24 cellular contexts compared by ENCODE assay signal in genomic region chr1:236155841-236156503, GRCh38. TPM values are rescaled to one million over a fixed set of nuclear protein-coding genes. Genes with fewer than 3 reads are reported as not detected.
DNase-seq lines count a peak whose midpoint lies in the region; ATAC-seq and TF ChIP-seq lines count a peak whose summit lies in the region.
"Had no signal": no experiment of that assay in that cellular context is flagged by ENCODE, and none has a peak within 500 bp of the region (broad histone marks: within the 10 kb centered on the region; RNA-seq: fewer than 3 reads in every experiment).

No MANE protein-coding gene starts in this region.

- H3K4me3 ChIP-seq in OCI-LY1 (ENCODE audit: low read depth, low read length, poor library complexity, severe bottlenecking), result peak overlapping the region; percentile 38
- H3K4me3 ChIP-seq: heart right ventricle, psoas muscle had no signal

- H3K4me1 ChIP-seq in OCI-LY1 (ENCODE audit: insufficient read depth, low read length, severe bottlenecking), result peaks cover 58% of the 10 kb centered on the region
- H3K4me1 ChIP-seq: psoas muscle had no signal

- peaks cover 5% of the 10 kb centered on the region for H3K27me3 Mint-ChIP-seq in activated CD8-positive, alpha-beta memory T cell treated with anti-CD3 and anti-CD28 coated beads, Interleukin-2, amount 10 ng/mL, durations not matched to agents 7 days and 5 days
- H3K27me3 Mint-ChIP-seq in effector memory CD8-positive, alpha-beta T cell, result no peaks in the 10 kb centered on the region
- peaks cover 0 to 7% of the 10 kb centered on the region in 2 donors for H3K27me3 Mint-ChIP-seq in stimulated activated naive B cell treated with anti-CD40 and anti-IgM and Interleukin-4, amounts not matched to agents 10 μg/mL and 1 μg/mL and 100 μg/mL, for 72 hours
- H3K27me3 Mint-ChIP-seq: activated CD4-positive, alpha-beta memory T cell treated with anti-CD3 and anti-CD28 coated beads for 36 hours; activated naive CD8-positive, alpha-beta T cell treated with anti-CD3 and anti-CD28 coated beads, Interleukin-2, amount 50 U/mL, for 24 hours had no signal

- no peaks in the 10 kb centered on the region for H4K20me1 ChIP-seq in OCI-LY1 (ENCODE audit: insufficient read depth, low read length)

- H3K4me3 Mint-ChIP-seq in activated CD8-positive, alpha-beta memory T cell treated with anti-CD3 and anti-CD28 coated beads, Interleukin-2, amount 10 ng/mL, durations not matched to agents 7 days and 5 days, result peak overlapping the region; percentile 53
- peak overlapping the region; percentile 67 to 72 for H3K4me3 Mint-ChIP-seq in effector memory CD8-positive, alpha-beta T cell
- H3K4me3 Mint-ChIP-seq in stimulated activated naive B cell treated with anti-CD40 and anti-IgM and Interleukin-4, amounts not matched to agents 10 μg/mL and 1 μg/mL and 100 μg/mL, for 72 hours, result peak overlapping the region; percentile 31 to 56
- H3K4me3 Mint-ChIP-seq: activated CD4-positive, alpha-beta memory T cell treated with anti-CD3 and anti-CD28 coated beads for 36 hours; activated naive CD8-positive, alpha-beta T cell treated with anti-CD3 and anti-CD28 coated beads, Interleukin-2, amount 50 U/mL, for 24 hours; HFFc6 had no signal

- H3K36me3 ChIP-seq in OCI-LY1 (ENCODE audit: insufficient read depth, low read length), result peaks cover 7% of the 10 kb centered on the region
- H3K36me3 ChIP-seq: heart right ventricle had no signal

- H3K9me3 ChIP-seq in OCI-LY1 (ENCODE audit: low read length), result peaks cover under 1% of the 10 kb centered on the region
- H3K9me3 ChIP-seq: Caco-2, psoas muscle had no signal

- peaks cover 9% of the 10 kb centered on the region for H3K36me3 Mint-ChIP-seq in activated CD8-positive, alpha-beta memory T cell treated with anti-CD3 and anti-CD28 coated beads, Interleukin-2, amount 10 ng/mL, durations not matched to agents 7 days and 5 days
- peaks cover 14% of the 10 kb centered on the region for H3K36me3 Mint-ChIP-seq in effector memory CD8-positive, alpha-beta T cell (ENCODE audit: insufficient read depth)
- peaks cover 47 to 71% of the 10 kb centered on the region in 2 donors for H3K36me3 Mint-ChIP-seq in stimulated activated naive B cell treated with anti-CD40 and anti-IgM and Interleukin-4, amounts not matched to agents 10 μg/mL and 1 μg/mL and 100 μg/mL, for 72 hours

- no peak overlapping the region for H2AFZ ChIP-seq in OCI-LY1 (ENCODE audit: low read length)

- H3K79me2 ChIP-seq in OCI-LY1 (ENCODE audit: insufficient read depth, low read length), result peaks cover 9% of the 10 kb centered on the region; the same call in 1 of the 2 replicates

- peak overlapping the region; percentile 68 for H3K27ac Mint-ChIP-seq in activated CD8-positive, alpha-beta memory T cell treated with anti-CD3 and anti-CD28 coated beads, Interleukin-2, amount 10 ng/mL, durations not matched to agents 7 days and 5 days
- H3K27ac Mint-ChIP-seq in effector memory CD8-positive, alpha-beta T cell, result peak overlapping the region; percentile 87 to 92
- H3K27ac Mint-ChIP-seq in stimulated activated naive B cell treated with anti-CD40 and anti-IgM and Interleukin-4, amounts not matched to agents 10 μg/mL and 1 μg/mL and 100 μg/mL, for 72 hours, result peak overlapping the region; percentile 90
- H3K27ac Mint-ChIP-seq: activated CD4-positive, alpha-beta memory T cell treated with anti-CD3 and anti-CD28 coated beads for 36 hours; activated naive CD8-positive, alpha-beta T cell treated with anti-CD3 and anti-CD28 coated beads, Interleukin-2, amount 50 U/mL, for 24 hours; HFFc6 had no signal

- TF ChIP-seq CTCF in OCI-LY1 (IDR thresholded peaks at IDR 0.05; ENCODE audit: low read length), result no peak

- H3F3A ChIP-seq in OCI-LY1 (ENCODE audit: insufficient read depth, low read length), result no peaks in the 10 kb centered on the region

- H3K27ac ChIP-seq in OCI-LY1 (ENCODE audit: low read depth, low read length, poor library complexity, severe bottlenecking), result peak overlapping the region; percentile 81
- H3K27ac ChIP-seq: 22Rv1, psoas muscle had no signal

- peaks cover 2% of the 10 kb centered on the region for H3K9me3 Mint-ChIP-seq in activated CD8-positive, alpha-beta memory T cell treated with anti-CD3 and anti-CD28 coated beads, Interleukin-2, amount 10 ng/mL, durations not matched to agents 7 days and 5 days (ENCODE audit: low read depth)
- peaks cover 0 to under 1% of the 10 kb centered on the region in 2 donors for H3K9me3 Mint-ChIP-seq in effector memory CD8-positive, alpha-beta T cell
- peaks cover 5 to 16% of the 10 kb centered on the region in 2 donors for H3K9me3 Mint-ChIP-seq in stimulated activated naive B cell treated with anti-CD40 and anti-IgM and Interleukin-4, amounts not matched to agents 10 μg/mL and 1 μg/mL and 100 μg/mL, for 72 hours

- CTCF ChIA-PET in activated CD8-positive, alpha-beta memory T cell treated with anti-CD3 and anti-CD28 coated beads, Interleukin-2, amount 10 ng/mL, durations not matched to agents 7 days and 5 days (lab: Charles Lee), result interaction anchor here (1.3 kb wide), 1 partner anchor 13 kb away, joined by 3 read pairs; no protein-coding TSS in a partner anchor

- no peak for ATAC-seq in activated CD8-positive, alpha-beta memory T cell treated with anti-CD3 and anti-CD28 coated beads, Interleukin-2, amount 10 ng/mL, durations not matched to agents 7 days and 5 days
- no peak for ATAC-seq in effector memory CD8-positive, alpha-beta T cell (replicated peaks)
- ATAC-seq in stimulated activated naive B cell treated with anti-CD40 and anti-IgM and Interleukin-4, amounts not matched to agents 10 μg/mL and 1 μg/mL and 100 μg/mL, for 72 hours (replicated peaks), result no peak
- no peak for ATAC-seq in GM21619 (IDR thresholded peaks at IDR 0.05; ENCODE audit: unreplicated experiment)
- ATAC-seq: SK-N-SH treated with all-trans-retinoic acid at 6 μM for 48 hours had no signal

- no peak overlapping the region for H3K9ac ChIP-seq in OCI-LY1 (ENCODE audit: low read length)

- H3K4me1 Mint-ChIP-seq in activated CD8-positive, alpha-beta memory T cell treated with anti-CD3 and anti-CD28 coated beads, Interleukin-2, amount 10 ng/mL, durations not matched to agents 7 days and 5 days, result peaks cover 55% of the 10 kb centered on the region
- peaks cover 40 to 53% of the 10 kb centered on the region in 2 donors for H3K4me1 Mint-ChIP-seq in effector memory CD8-positive, alpha-beta T cell (ENCODE audit: low read depth in 2 of 2)
- H3K4me1 Mint-ChIP-seq in stimulated activated naive B cell treated with anti-CD40 and anti-IgM and Interleukin-4, amounts not matched to agents 10 μg/mL and 1 μg/mL and 100 μg/mL, for 72 hours, result peaks cover 51 to 66% of the 10 kb centered on the region in 2 donors

- no peak for DNase-seq in activated CD8-positive, alpha-beta memory T cell treated with anti-CD3 and anti-CD28 coated beads, Interleukin-2, amount 10 ng/mL, durations not matched to agents 7 days and 5 days
- no peak for DNase-seq in activated CD8-positive, alpha-beta memory T cell treated with anti-CD3 and anti-CD28 coated beads, Interleukin-2, amount 50 U/mL, for 48 hours
- DNase-seq in effector memory CD8-positive, alpha-beta T cell, result no peak
- no peak for DNase-seq in stimulated activated naive B cell treated with anti-CD40 and anti-IgM and Interleukin-4, amounts not matched to agents 10 μg/mL and 1 μg/mL and 100 μg/mL, for 72 hours
- DNase-seq in central memory CD4-positive, alpha-beta T cell, result no peak
- no peak for DNase-seq in T-helper 1 cell
- DNase-seq: activated naive CD8-positive, alpha-beta T cell treated with anti-CD3 and anti-CD28 coated beads, Interleukin-2, amount 50 U/mL, for 24 hours; Caco-2; cerebellar nuclear complex; DND-41; erythroblast; heart right ventricle; HFFc6; mammary epithelial cell; NCI-H1092; NCI-H1930; NCI-H526 treated with DMSO at 0.1 percent for 48 hours; psoas muscle; T1000 had no signal

- H3K9me2 ChIP-seq in OCI-LY1 (ENCODE audit: low read depth, low read length), result no peaks in the 10 kb centered on the region

- H3K4me2 ChIP-seq in OCI-LY1 (ENCODE audit: low read length), result peak overlapping the region; percentile 48; the same call in 1 of the 2 replicates

- H3K27me3 ChIP-seq in OCI-LY1 (ENCODE audit: insufficient read depth, low read length), result no peaks in the 10 kb centered on the region
- H3K27me3 ChIP-seq: heart right ventricle had no signal

RNA-seq across cellular contexts. Expression of gene GPR137B, which starts 13.6 kb away (rescaled TPM):
- 1 to 10 TPM; 6.3 to 9.7 TPM for total RNA-seq in activated CD8-positive, alpha-beta memory T cell treated with anti-CD3 and anti-CD28 coated beads, Interleukin-2, amount 10 ng/mL, durations not matched to agents 7 days and 5 days
